ENCODE assay signal across 8 cellular contexts in genomic region chr18:50286391-50287027, GRCh38. TPM values are rescaled to one million over a fixed set of nuclear protein-coding genes. Genes with fewer than 3 reads are reported as not detected.
DNase-seq lines count a peak whose midpoint lies in the region; ATAC-seq and TF ChIP-seq lines count a peak whose summit lies in the region.

No MANE protein-coding gene starts in this region.

- no peaks in the 10 kb centered on the region for H4K20me1 ChIP-seq in hepatocyte (ENCODE audit: insufficient read depth, poor library complexity, severe bottlenecking)

- no peak overlapping the region for H3K27ac ChIP-seq in hepatocyte
- peak overlapping the region in 19 of 21 experiments; percentile 57 to 91 (median 85) for H3K27ac ChIP-seq in skin epidermis

- no peaks in the 10 kb centered on the region for H3K36me3 ChIP-seq in hepatocyte (replicated peaks; ENCODE audit: insufficient read depth, low read depth)

- ATAC-seq in GM18873 (IDR thresholded peaks at IDR 0.05; ENCODE audit: low FRiP score, unreplicated experiment) (no peak), HG03097 (IDR thresholded peaks at IDR 0.05; ENCODE audit: low FRiP score, unreplicated experiment) (no peak)

- intact Hi-C loops in activated T-helper 1 cell treated with anti-CD3 and anti-CD28 coated beads, Interleukin-12 subunit alpha, Interleukin-12 subunit beta, Interleukin-2, Interleukin-4 antibody, amounts not matched to agents 30 ng/mL and 10 ng/mL and 1 ng/mL, durations not matched to agents 14 hours and 24 hours and 36 hours (cut with micrococcal nuclease): loop anchor here (1.0 to 10.0 kb wide), 11 partner anchors 12 to 1342 kb away; partner anchors contain the start of genes CFAP53, ELAC1, MEX3C and SKA1

- peak overlapping the region; percentile 97 for H3K4me2 ChIP-seq in hepatocyte

- H3K79me2 ChIP-seq in hepatocyte: peaks cover 12% of the 10 kb centered on the region

- DNase-seq in EL: peak; percentile 67
- no peak for DNase-seq in LNCaP clone FGC (ENCODE audit: low read depth)
- DNase-seq in activated T-helper 1 cell treated with anti-CD3 and anti-CD28 coated beads, Interleukin-12 subunit alpha, Interleukin-12 subunit beta, Interleukin-2, Interleukin-4 antibody, amounts not matched to agents 30 ng/mL and 10 ng/mL and 1 ng/mL, durations not matched to agents 14 hours and 24 hours and 36 hours (ENCODE audit: low spot score): no peak
- no peak for DNase-seq in hepatocyte (ENCODE audit: low spot score)
- no peak for DNase-seq in 8988T

- H3K4me1 ChIP-seq in hepatocyte (ENCODE audit: insufficient read depth): no peaks in the 10 kb centered on the region

- peak overlapping the region; percentile 97 for H3K27ac Mint-ChIP-seq in activated T-helper 1 cell treated with anti-CD3 and anti-CD28 coated beads, Interleukin-12 subunit alpha, Interleukin-12 subunit beta, Interleukin-2, Interleukin-4 antibody, amounts not matched to agents 30 ng/mL and 10 ng/mL and 1 ng/mL, durations not matched to agents 14 hours and 24 hours and 36 hours

- no peaks in the 10 kb centered on the region for H3K27me3 Mint-ChIP-seq in activated T-helper 1 cell treated with anti-CD3 and anti-CD28 coated beads, Interleukin-12 subunit alpha, Interleukin-12 subunit beta, Interleukin-2, Interleukin-4 antibody, amounts not matched to agents 30 ng/mL and 10 ng/mL and 1 ng/mL, durations not matched to agents 14 hours and 24 hours and 36 hours (ENCODE audit: insufficient read depth)

- H3K4me3 ChIP-seq in LNCaP clone FGC (ENCODE audit: low read depth, low read length) (peak overlapping the region; percentile 68), hepatocyte (peak overlapping the region; percentile 25), skin epidermis (peak overlapping the region; percentile 47 to 93 (median 83))

- H3K9me3 ChIP-seq in hepatocyte (ENCODE audit: low read depth): no peaks in the 10 kb centered on the region

- TF ChIP-seq CTCF in LNCaP clone FGC (IDR thresholded peaks at IDR 0.05; ENCODE audit: control insufficient read depth, extremely low read depth, insufficient read depth) (no peak), hepatocyte (IDR thresholded peaks at IDR 0.05; ENCODE audit: poor library complexity) (no peak)

- no peaks in the 10 kb centered on the region for H3K27me3 ChIP-seq in hepatocyte

- WGBS in hepatocyte (ENCODE audit: low lambda C conversion rate, missing lambda C conversion rate): 36% methylated on average over 19 of the region's 23 CpGs

- H3K4me3 Mint-ChIP-seq in activated T-helper 1 cell treated with anti-CD3 and anti-CD28 coated beads, Interleukin-12 subunit alpha, Interleukin-12 subunit beta, Interleukin-2, Interleukin-4 antibody, amounts not matched to agents 30 ng/mL and 10 ng/mL and 1 ng/mL, durations not matched to agents 14 hours and 24 hours and 36 hours: peak overlapping the region; percentile 93

- H3K36me3 Mint-ChIP-seq in activated T-helper 1 cell treated with anti-CD3 and anti-CD28 coated beads, Interleukin-12 subunit alpha, Interleukin-12 subunit beta, Interleukin-2, Interleukin-4 antibody, amounts not matched to agents 30 ng/mL and 10 ng/mL and 1 ng/mL, durations not matched to agents 14 hours and 24 hours and 36 hours (ENCODE audit: low read depth): peaks cover 44% of the 10 kb centered on the region

- peak overlapping the region; percentile 40 for H2AFZ ChIP-seq in hepatocyte

- H3K4me1 Mint-ChIP-seq in activated T-helper 1 cell treated with anti-CD3 and anti-CD28 coated beads, Interleukin-12 subunit alpha, Interleukin-12 subunit beta, Interleukin-2, Interleukin-4 antibody, amounts not matched to agents 30 ng/mL and 10 ng/mL and 1 ng/mL, durations not matched to agents 14 hours and 24 hours and 36 hours (ENCODE audit: low read depth): peaks cover 31% of the 10 kb centered on the region

- H3K9me2 ChIP-seq in hepatocyte (replicated peaks; ENCODE audit: insufficient read depth): no peaks in the 10 kb centered on the region

- H3K9me3 Mint-ChIP-seq in activated T-helper 1 cell treated with anti-CD3 and anti-CD28 coated beads, Interleukin-12 subunit alpha, Interleukin-12 subunit beta, Interleukin-2, Interleukin-4 antibody, amounts not matched to agents 30 ng/mL and 10 ng/mL and 1 ng/mL, durations not matched to agents 14 hours and 24 hours and 36 hours: no peaks in the 10 kb centered on the region

RNA-seq across cellular contexts. Expression of gene CXXC1, which starts 1.0 kb away (rescaled TPM):
- 114 and 117 TPM in 2 replicates for total RNA-seq in activated T-helper 1 cell treated with anti-CD3 and anti-CD28 coated beads, Interleukin-12 subunit alpha, Interleukin-12 subunit beta, Interleukin-2, Interleukin-4 antibody, amounts not matched to agents 30 ng/mL and 10 ng/mL and 1 ng/mL, durations not matched to agents 14 hours and 24 hours and 36 hours
- total RNA-seq in hepatocyte: 33.3 and 52.7 TPM in 2 replicates
- 68.3 and 89.3 TPM in 2 replicates for polyA plus RNA-seq in hepatocyte

RNA-seq across cellular contexts. Expression of gene MBD1, which starts 5.2 kb away (rescaled TPM):
- total RNA-seq in activated T-helper 1 cell treated with anti-CD3 and anti-CD28 coated beads, Interleukin-12 subunit alpha, Interleukin-12 subunit beta, Interleukin-2, Interleukin-4 antibody, amounts not matched to agents 30 ng/mL and 10 ng/mL and 1 ng/mL, durations not matched to agents 14 hours and 24 hours and 36 hours: 94.8 and 95.2 TPM in 2 replicates
- 38.8 and 53.1 TPM in 2 replicates for total RNA-seq in hepatocyte
- polyA plus RNA-seq in hepatocyte: 53.0 and 54.2 TPM in 2 replicates

RNA-seq across cellular contexts. Expression of gene CFAP53, which starts 20.2 kb away (rescaled TPM):
- 0.31 and 0.34 TPM in 2 replicates for total RNA-seq in activated T-helper 1 cell treated with anti-CD3 and anti-CD28 coated beads, Interleukin-12 subunit alpha, Interleukin-12 subunit beta, Interleukin-2, Interleukin-4 antibody, amounts not matched to agents 30 ng/mL and 10 ng/mL and 1 ng/mL, durations not matched to agents 14 hours and 24 hours and 36 hours
- total RNA-seq in hepatocyte: 0.24 and 0.50 TPM in 2 replicates
- 0.24 and 0.86 TPM in 2 replicates for polyA plus RNA-seq in hepatocyte

Comparison
In these comparisons a context has a peak if more than half of its experiments do, and no peak if none do; other contexts are left out.
1. H3K4me3 ChIP-seq: peak in every context shown above with its lines; median percentile 83 in skin epidermis; 68 in LNCaP clone FGC; 25 in hepatocyte.